In genomic region chr14:21526672-21527319, GRCh38 we compare ENCODE assay signal across 8 cellular contexts. TPM values are rescaled to one million over a fixed set of nuclear protein-coding genes. Genes with fewer than 3 reads are reported as not detected.
DNase-seq lines count a peak whose midpoint lies in the region; ATAC-seq and TF ChIP-seq lines count a peak whose summit lies in the region.

No MANE protein-coding gene starts in this region.

- peak overlapping the region; percentile 75 for H3K4me3 Mint-ChIP-seq in activated CD4-positive, alpha-beta T cell treated with anti-CD3 and anti-CD28 coated beads, Interleukin-2, amount 10 ng/mL, durations not matched to agents 7 days and 5 days

- H3K27ac Mint-ChIP-seq in activated CD4-positive, alpha-beta T cell treated with anti-CD3 and anti-CD28 coated beads, Interleukin-2, amount 10 ng/mL, durations not matched to agents 7 days and 5 days = no peak overlapping the region

- H3K4me3 ChIP-seq in NT2/D1 (ENCODE audit: insufficient read length, low read depth) (peak overlapping the region; percentile 60), esophagus muscularis mucosa (peak overlapping the region; percentile 81 to 95 (median 85)), ovary (peak overlapping the region; percentile 58)

- peaks cover 15% of the 10 kb centered on the region for H3K4me1 Mint-ChIP-seq in activated CD4-positive, alpha-beta T cell treated with anti-CD3 and anti-CD28 coated beads, Interleukin-2, amount 10 ng/mL, durations not matched to agents 7 days and 5 days

- H3K9me3 Mint-ChIP-seq in activated CD4-positive, alpha-beta T cell treated with anti-CD3 and anti-CD28 coated beads, Interleukin-2, amount 10 ng/mL, durations not matched to agents 7 days and 5 days = no peaks in the 10 kb centered on the region

- H3K4me1 ChIP-seq in NT2/D1 (ENCODE audit: insufficient read depth, insufficient read length) (peaks cover 21% of the 10 kb centered on the region), esophagus muscularis mucosa (peaks cover 7 to 22% (median 21%) of the 10 kb centered on the region in 4 donors), ovary (ENCODE audit: insufficient read depth) (peaks cover 4% of the 10 kb centered on the region)

- intact Hi-C loops in esophagus muscularis mucosa (cut with DNase I) = no loop called here
- intact Hi-C loops in ovary (cut with DNase I) = no loop called here

- H3K9me3 ChIP-seq in NT2/D1 (ENCODE audit: insufficient read depth, low read length) (no peaks in the 10 kb centered on the region), esophagus muscularis mucosa (no peaks in the 10 kb centered on the region), ovary (no peaks in the 10 kb centered on the region)

- peaks cover 5% of the 10 kb centered on the region for H3K27me3 Mint-ChIP-seq in activated CD4-positive, alpha-beta T cell treated with anti-CD3 and anti-CD28 coated beads, Interleukin-2, amount 10 ng/mL, durations not matched to agents 7 days and 5 days

- WGBS in esophagus muscularis mucosa = 25% methylated on average over 13 of the region's 13 CpGs
- WGBS in ovary, 3 donors = 12 to 19% (median 13%) methylated on average over 13 of the region's 13 CpGs

- H3K36me3 ChIP-seq in NT2/D1 (ENCODE audit: insufficient read depth, insufficient read length, low read length) = peaks cover 36% of the 10 kb centered on the region
- H3K36me3 ChIP-seq in esophagus muscularis mucosa = peaks cover 0 to 26% (median 8%) of the 10 kb centered on the region in 4 donors
- H3K36me3 ChIP-seq in ovary = no peaks in the 10 kb centered on the region

- no peak for DNase-seq in activated CD4-positive, alpha-beta T cell treated with anti-CD3 and anti-CD28 coated beads, Interleukin-2, amount 10 ng/mL, durations not matched to agents 7 days and 5 days
- DNase-seq in activated CD4-positive, alpha-beta T cell treated with anti-CD3 and anti-CD28 coated beads, Interleukin-2, amount 50 U/mL, for 4 hours = no peak
- DNase-seq in NT2/D1 (ENCODE audit: low read depth, low spot score) (peak; percentile 73), esophagus muscularis mucosa (ENCODE audit: extremely low spot score) (no peak), ovary (no peak), HEK293T (ENCODE audit: extremely low spot score) (no peak)

- ATAC-seq in GM18519 (IDR thresholded peaks at IDR 0.05; ENCODE audit: low FRiP score, unreplicated experiment) = no peak
- no peak for ATAC-seq in GM18907 (IDR thresholded peaks at IDR 0.05; ENCODE audit: unreplicated experiment)

- peak overlapping the region; percentile 83 to 84 (median 84) for H3K27ac ChIP-seq in esophagus muscularis mucosa (replicated peaks in 1 of 4)
- H3K27ac ChIP-seq in ovary = peak overlapping the region in 1 of 2 donors; percentile 71

- CTCF ChIA-PET in activated CD4-positive, alpha-beta T cell treated with anti-CD3 and anti-CD28 coated beads, Interleukin-2, amount 10 ng/mL, durations not matched to agents 7 days and 5 days (lab: Charles Lee) = interaction anchor here (0.8 to 1.9 kb wide), 6 partner anchors 16 to 69 kb away, joined by 3 to 9 read pairs (median 5); partner anchors contain the start of genes METTL3, RAB2B and TOX4
- CTCF ChIA-PET in HEK293T (lab: Yijun Ruan, JAX) = interaction anchor here (0.7 to 1.9 kb wide), 5 partner anchors 11 to 50 kb away, joined by 3 to 6 read pairs (median 3); partner anchors contain the start of genes METTL3, RAB2B and TOX4

- peak overlapping the region; percentile 61 for H3K9ac ChIP-seq in NT2/D1 (ENCODE audit: insufficient read length, low read depth)

- TF ChIP-seq EP300 in esophagus muscularis mucosa (IDR thresholded peaks at IDR 0.05) = no peak
- TF ChIP-seq EP300 in ovary (IDR thresholded peaks at IDR 0.05) = no peak

- no peaks in the 10 kb centered on the region for H3K36me3 Mint-ChIP-seq in activated CD4-positive, alpha-beta T cell treated with anti-CD3 and anti-CD28 coated beads, Interleukin-2, amount 10 ng/mL, durations not matched to agents 7 days and 5 days (ENCODE audit: low read depth)

- no peak for TF ChIP-seq POLR2A in esophagus muscularis mucosa (IDR thresholded peaks at IDR 0.05; ENCODE audit: low read depth)
- TF ChIP-seq POLR2A in ovary (IDR thresholded peaks at IDR 0.05) = no peak

- H3K27me3 ChIP-seq in NT2/D1 (ENCODE audit: insufficient read depth, insufficient read length) = no peaks in the 10 kb centered on the region
- no peaks in the 10 kb centered on the region for H3K27me3 ChIP-seq in esophagus muscularis mucosa
- H3K27me3 ChIP-seq in ovary = no peaks in the 10 kb centered on the region

- TF ChIP-seq CTCF in esophagus muscularis mucosa (IDR thresholded peaks at IDR 0.05) (no peak), ovary (IDR thresholded peaks at IDR 0.05) (no peak)

- POLR2A ChIA-PET in activated CD4-positive, alpha-beta T cell treated with anti-CD3 and anti-CD28 coated beads, Interleukin-2, amount 10 ng/mL, durations not matched to agents 7 days and 5 days (lab: Charles Lee) = no interaction called here
- POLR2A ChIA-PET in HEK293T (lab: Yijun Ruan, JAX) = interaction anchor here (0.7 to 12.6 kb wide), 19 partner anchors 8 to 886 kb away, joined by 3 to 257 read pairs (median 4); partner anchors contain the start of genes METTL3, OR10G3, RAB2B and TOX4

TF ChIP-seq in HEK293T, 16 proteins besides CTCF, POLR2A, EP300 and RAD21:
- TF ChIP-seq BHLHE40 (IDR thresholded peaks at IDR 0.05; ENCODE audit: borderline replicate concordance) = no peak
- TF ChIP-seq HDGF (IDR thresholded peaks at IDR 0.05; ENCODE audit: borderline replicate concordance) = no peak
- no peak for TF ChIP-seq FOXK2 (IDR thresholded peaks at IDR 0.05)
- TF ChIP-seq FOXA1 (IDR thresholded peaks at IDR 0.05) = no peak
- TF ChIP-seq LEF1 (IDR thresholded peaks at IDR 0.05; ENCODE audit: borderline replicate concordance) = no peak
- no peak for TF ChIP-seq L3MBTL2 (conservative IDR thresholded peaks at IDR 0.05)
- no peak for TF ChIP-seq CTBP1 (IDR thresholded peaks at IDR 0.05; ENCODE audit: borderline replicate concordance)
- no peak for TF ChIP-seq TARDBP (IDR thresholded peaks at IDR 0.05)
- TF ChIP-seq ARNT (IDR thresholded peaks at IDR 0.05) = no peak

RNA-seq across cellular contexts. Expression of gene SALL2, which starts 0.7 kb away (rescaled TPM):
- 1 to 10 TPM; 1.9 to 2.2 TPM for total RNA-seq in activated CD4-positive, alpha-beta T cell treated with anti-CD3 and anti-CD28 coated beads, Interleukin-2, amount 10 ng/mL, durations not matched to agents 7 days and 5 days
- total RNA-seq in esophagus muscularis mucosa (10 to 100 TPM in 3 of 4 donors, 1 to 10 TPM in 1; 8.3 to 21.6 (median 15.2) TPM), ovary (10 to 100 TPM; 11.9 to 38.8 (median 22.8) TPM)
- 10 to 100 TPM; 25.9 to 32.7 TPM for polyA plus RNA-seq in ovary

RNA-seq across cellular contexts. Expression of gene METTL3, which starts 15.7 kb away (rescaled TPM):
- 10 to 100 TPM; 80.2 to 81.4 TPM for total RNA-seq in activated CD4-positive, alpha-beta T cell treated with anti-CD3 and anti-CD28 coated beads, Interleukin-2, amount 10 ng/mL, durations not matched to agents 7 days and 5 days
- total RNA-seq in esophagus muscularis mucosa (10 to 100 TPM; 40.6 to 64.4 (median 48.0) TPM), ovary (10 to 100 TPM; 40.4 to 61.5 (median 44.7) TPM)
- polyA plus RNA-seq in ovary = 10 to 100 TPM; 36.3 to 37.0 TPM

RNA-seq across cellular contexts. Expression of gene TOX4, which starts 49.8 kb away (rescaled TPM):
- total RNA-seq in activated CD4-positive, alpha-beta T cell treated with anti-CD3 and anti-CD28 coated beads, Interleukin-2, amount 10 ng/mL, durations not matched to agents 7 days and 5 days = 10 to 100 TPM; 78.0 to 83.1 TPM
- total RNA-seq in esophagus muscularis mucosa (10 to 100 TPM; 42.6 to 81.2 (median 49.1) TPM), ovary (10 to 100 TPM; 22.7 to 75.3 (median 64.4) TPM)
- polyA plus RNA-seq in ovary = 10 to 100 TPM; 21.8 to 73.8 TPM

RNA-seq across cellular contexts. Expression of gene RAB2B, which starts 50.0 kb away (rescaled TPM):
- 10 to 100 TPM; 23.3 to 23.8 TPM for total RNA-seq in activated CD4-positive, alpha-beta T cell treated with anti-CD3 and anti-CD28 coated beads, Interleukin-2, amount 10 ng/mL, durations not matched to agents 7 days and 5 days
- total RNA-seq in esophagus muscularis mucosa (10 to 100 TPM; 26.2 to 41.0 (median 28.3) TPM), ovary (10 to 100 TPM; 18.4 to 28.7 (median 25.0) TPM)
- 10 to 100 TPM; 15.8 to 53.7 TPM for polyA plus RNA-seq in ovary

RNA-seq across cellular contexts. Expression of gene OR10G3, which starts 53.1 kb away (rescaled TPM):
- total RNA-seq in activated CD4-positive, alpha-beta T cell treated with anti-CD3 and anti-CD28 coated beads, Interleukin-2, amount 10 ng/mL, durations not matched to agents 7 days and 5 days = not detected
- total RNA-seq in esophagus muscularis mucosa (not detected), ovary (not detected)
- polyA plus RNA-seq in ovary = not detected
